17 cellular contexts compared by ENCODE assay signal in the genomic region with DNA sequence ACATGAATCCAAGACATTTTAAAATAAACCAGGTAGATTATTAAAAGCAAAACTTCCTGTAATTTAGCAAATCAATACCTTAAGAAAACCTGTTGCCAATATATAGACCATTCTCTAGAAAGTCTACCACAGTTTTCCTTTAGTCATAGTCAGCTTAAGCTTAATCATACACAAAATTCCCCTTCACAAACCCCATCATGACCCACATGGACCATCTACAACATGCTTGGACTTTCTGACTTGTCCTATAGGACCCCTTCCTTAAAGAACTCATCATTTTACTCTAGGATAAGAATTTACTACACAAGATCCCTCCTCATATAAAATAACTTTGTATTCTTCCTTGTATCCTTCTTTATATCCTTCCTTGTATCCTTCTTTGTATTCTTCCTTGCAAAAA. TPM values are rescaled to one million over a fixed set of nuclear protein-coding genes. Genes with fewer than 3 reads are reported as not detected.
DNase-seq lines count a peak whose midpoint lies in the region; ATAC-seq, FAIRE-seq and TF ChIP-seq lines count a peak whose summit lies in the region.
"Had no signal": no experiment of that assay in that cellular context is flagged by ENCODE, and none has a peak within 500 bp of the region (broad histone marks: within the 10 kb centered on the region; RNA-seq: fewer than 3 reads in every experiment).

No MANE protein-coding gene starts in this region.

- H3K4me1 ChIP-seq in HepG2 (ENCODE audit: insufficient read depth, low read length) (no peaks in the 10 kb centered on the region), right lobe of liver (no peaks in the 10 kb centered on the region), mesendoderm (ENCODE audit: control insufficient read depth, low read depth, low read length) (no peaks in the 10 kb centered on the region)
- H3K4me1 ChIP-seq: BLaER1 had no signal

- POLR2A ChIA-PET in HepG2 (lab: Yijun Ruan, JAX): no interaction called here

- intact Hi-C loops in HepG2 (cut with micrococcal nuclease; ENCODE audit: unreplicated experiment): no loop called here
- intact Hi-C loops in right lobe of liver (cut with DNase I): no loop called here

- TF ChIP-seq CTCF in HepG2 (CRISPR knock-in tag; IDR thresholded peaks at IDR 0.05) (no peak), right lobe of liver (IDR thresholded peaks at IDR 0.05) (no peak)

- TF ChIP-seq RAD21 in HepG2 (CRISPR knock-in tag; IDR thresholded peaks at IDR 0.05): no peak

- no peak overlapping the region for H3K56ac ChIP-seq in mesendoderm (ENCODE audit: low read length)

- no peak overlapping the region for H3K4me2 ChIP-seq in HepG2 (ENCODE audit: low read depth, low read length)
- no peak overlapping the region for H3K4me2 ChIP-seq in mesendoderm (ENCODE audit: low read length)
- H3K4me2 ChIP-seq: BLaER1, GM23338 had no signal

- H4K5ac ChIP-seq in mesendoderm (ENCODE audit: low read length): no peak overlapping the region

- CTCF ChIA-PET in HepG2 (lab: Yijun Ruan, JAX; ENCODE audit: low intra/inter-chr PET ratio, low total read pairs): no interaction called here

- H2BK15ac ChIP-seq in mesendoderm (replicated peaks; ENCODE audit: low read depth): no peak overlapping the region

- H3K27me3 ChIP-seq in HepG2 (ENCODE audit: control insufficient read depth in 1 of 2, insufficient read depth in 2 of 2, low read length in 2 of 2) (no peaks in the 10 kb centered on the region), right lobe of liver (no peaks in the 10 kb centered on the region), mesendoderm (ENCODE audit: insufficient read depth, low read length, poor library complexity) (no peaks in the 10 kb centered on the region)
- H3K27me3 ChIP-seq: BLaER1 had no signal

- H3K36me3 ChIP-seq in HepG2 (replicated peaks in 1 of 2; ENCODE audit: control insufficient read depth in 1 of 2, insufficient read depth in 2 of 2, low read length in 2 of 2) (no peaks in the 10 kb centered on the region), right lobe of liver (no peaks in the 10 kb centered on the region), mesendoderm (ENCODE audit: control insufficient read depth, insufficient read depth, low read length) (no peaks in the 10 kb centered on the region)
- H3K36me3 ChIP-seq: BLaER1 had no signal

- no peaks in the 10 kb centered on the region for H3K79me1 ChIP-seq in mesendoderm (ENCODE audit: low read length)

- no peak for FAIRE-seq in HepG2 (lab: Jason Lieb, UNC)
- FAIRE-seq: H54 had no signal

- H3K79me2 ChIP-seq in HepG2 (ENCODE audit: insufficient read depth, low read length) (no peaks in the 10 kb centered on the region), mesendoderm (ENCODE audit: control insufficient read depth, insufficient read depth, low read length) (no peaks in the 10 kb centered on the region)

- TF ChIP-seq EP300 in HepG2 (IDR thresholded peaks at IDR 0.05; ENCODE audit: low read depth in 2 of 2, low read length in 2 of 2) (no peak), HepG2 (CRISPR knock-in tag; IDR thresholded peaks at IDR 0.05; ENCODE audit: borderline replicate concordance) (no peak)

- no peak overlapping the region for H2AK5ac ChIP-seq in mesendoderm (ENCODE audit: low read length)

- H3K9me3 ChIP-seq in HepG2 (ENCODE audit: low read length): peaks cover 16% of the 10 kb centered on the region
- H3K9me3 ChIP-seq in right lobe of liver: no peaks in the 10 kb centered on the region

- no peak overlapping the region for H3K18ac ChIP-seq in mesendoderm (ENCODE audit: low read length)

- no peak overlapping the region for H2BK5ac ChIP-seq in mesendoderm (ENCODE audit: low read length)

- H2AFZ ChIP-seq in HepG2 (ENCODE audit: low read length): no peak overlapping the region
- H2AFZ ChIP-seq: GM23338 had no signal

- no peak overlapping the region for H3K4ac ChIP-seq in mesendoderm (ENCODE audit: low read depth, low read length)

- TF ChIP-seq POLR2A in HepG2 (IDR thresholded peaks at IDR 0.05; ENCODE audit: insufficient read depth in 1 of 2, low read depth in 2 of 2, low read length in 2 of 2) (no peak), right lobe of liver (IDR thresholded peaks at IDR 0.05) (no peak)

- no peaks in the 10 kb centered on the region for H4K20me1 ChIP-seq in HepG2 (ENCODE audit: insufficient read depth, low read length)
- H4K20me1 ChIP-seq: BLaER1 had no signal

- no peak for ATAC-seq in HepG2
- ATAC-seq in right lobe of liver: no peak
- no peak for ATAC-seq in HG02588 (IDR thresholded peaks at IDR 0.05; ENCODE audit: unreplicated experiment)
- ATAC-seq: GM23338 had no signal

- in situ Hi-C loops in HepG2 (cut with HindIII; ENCODE audit: extremely low pct_ligation_motif_present, low pct_unique_long_range_greater_than_20kb): no loop called here

- H3K27ac ChIP-seq in HepG2 (ENCODE audit: extremely low read length, insufficient read depth, low read length): no peak overlapping the region
- H3K27ac ChIP-seq in right lobe of liver: no peak overlapping the region
- H3K27ac ChIP-seq in mesendoderm (ENCODE audit: low read depth, low read length): no peak overlapping the region
- H3K27ac ChIP-seq: 22Rv1, BLaER1 had no signal

- no peak overlapping the region for H3K23ac ChIP-seq in mesendoderm (ENCODE audit: low read length)

- H4K8ac ChIP-seq in mesendoderm (ENCODE audit: low read depth, low read length): no peak overlapping the region

- no TSS peak for BruUV-seq in HepG2 (replicated peaks; lab: Mats Ljungman, UMichigan)

- H3K4me3 ChIP-seq in HepG2 (replicated peaks in 1 of 3; ENCODE audit: insufficient read depth in 1 of 3, low read depth in 2 of 3, low read length in 3 of 3): no peak overlapping the region
- H3K4me3 ChIP-seq in right lobe of liver: no peak overlapping the region
- H3K4me3 ChIP-seq in mesendoderm (ENCODE audit: low read length): no peak overlapping the region
- H3K4me3 ChIP-seq: BLaER1, GM23338 had no signal

- DNase-seq in HepG2 (ENCODE audit: low spot score): no peak
- DNase-seq in right lobe of liver: no peak
- peak; percentile 18 for DNase-seq in mesendoderm
- DNase-seq: CD4-positive, alpha-beta memory T cell; DMS153; DMS79; GDM1; HCEC 1CT had no signal

- no peak overlapping the region for H2BK120ac ChIP-seq in mesendoderm (ENCODE audit: low read depth, low read length)

- H3K9ac ChIP-seq in HepG2 (ENCODE audit: insufficient read depth, low read depth, low read length) (no peak overlapping the region), mesendoderm (ENCODE audit: low read length) (no peak overlapping the region)
- H3K9ac ChIP-seq: BLaER1 had no signal

RNA-seq across cellular contexts. Expression of gene RNASEH2C, which starts 16.2 kb away (rescaled TPM):
- total RNA-seq in HepG2 (2016; rRNA removed; fragmentation: Illumina TruSeq; extraction: Trizol): 50.9 and 65.1 TPM in 2 replicates
- 57.6 and 60.3 TPM in 2 replicates for total RNA-seq in HepG2 (2016; cell fraction: cytosol; rRNA removed; fragmentation: Illumina TruSeq; extraction: Trizol; ENCODE audit: low read depth)
- 55.2 and 76.7 TPM in 2 replicates for total RNA-seq in HepG2 (2016; cell fraction: insoluble cytoplasmic fraction; rRNA removed; fragmentation: Illumina TruSeq; extraction: Trizol)
- 36.0 and 40.9 TPM in 2 replicates for total RNA-seq in HepG2 (2016; cell fraction: membrane; rRNA removed; fragmentation: Illumina TruSeq; extraction: Trizol)
- total RNA-seq in HepG2 (2016; cell fraction: nucleus; rRNA removed; fragmentation: Illumina TruSeq; extraction: Trizol): 18.2 and 19.2 TPM in 2 replicates
- 24.6 and 27.4 TPM in 2 replicates for polyA plus RNA-seq in HepG2 (2011; rRNA removed)
- polyA plus RNA-seq in HepG2 (2011; cell fraction: cytosol; rRNA removed): 34.9 and 55.1 TPM in 2 replicates
- polyA plus RNA-seq in HepG2 (2011; cell fraction: nucleus; rRNA removed): 41.5 and 44.0 TPM in 2 replicates
- polyA plus RNA-seq in HepG2 (2012): 16.9 and 19.3 TPM in 2 replicates
- 53.8 and 60.7 TPM in 2 replicates for polyA plus RNA-seq in HepG2 (2016; cell fraction: cytosol; fragmentation: Illumina TruSeq; extraction: Trizol; ENCODE audit: low read depth)
- polyA plus RNA-seq in HepG2 (2016; cell fraction: insoluble cytoplasmic fraction; fragmentation: Illumina TruSeq; extraction: Trizol; ENCODE audit: low read depth): 53.3 and 62.7 TPM in 2 replicates
- 27.7 and 34.7 TPM in 2 replicates for polyA plus RNA-seq in HepG2 (2016; cell fraction: membrane; fragmentation: Illumina TruSeq; extraction: Trizol; ENCODE audit: low read depth)
- polyA plus RNA-seq in HepG2 (2016; cell fraction: nucleus; fragmentation: Illumina TruSeq; extraction: Trizol; ENCODE audit: insufficient read depth, low read depth): 35.1 and 36.6 TPM in 2 replicates
- 9.1 and 31.0 TPM in 2 replicates for polyA minus RNA-seq in HepG2 (2011; rRNA and poly(A)+ RNA removed; ENCODE audit: low replicate concordance)
- polyA minus RNA-seq in HepG2 (2011; cell fraction: cytosol; rRNA and poly(A)+ RNA removed): 11.3 and 11.4 TPM in 2 replicates
- 12.7 and 15.0 TPM in 2 replicates for polyA minus RNA-seq in HepG2 (2011; cell fraction: nucleus; rRNA and poly(A)+ RNA removed)
- 10 to 100 TPM; 16.8 to 39.1 (median 26.1) TPM for total RNA-seq in right lobe of liver
- 38.3 TPM for polyA plus RNA-seq in mesendoderm (2013, experiment 1 of 2)
- polyA plus RNA-seq in mesendoderm (2013, experiment 2 of 2): 40.3 TPM

RNA-seq across cellular contexts. Expression of gene KAT5, which starts 24.8 kb away (rescaled TPM):
- 45.4 and 48.3 TPM in 2 replicates for total RNA-seq in HepG2 (2016; rRNA removed; fragmentation: Illumina TruSeq; extraction: Trizol)
- 8.5 and 8.6 TPM in 2 replicates for total RNA-seq in HepG2 (2016; cell fraction: cytosol; rRNA removed; fragmentation: Illumina TruSeq; extraction: Trizol; ENCODE audit: low read depth)
- total RNA-seq in HepG2 (2016; cell fraction: insoluble cytoplasmic fraction; rRNA removed; fragmentation: Illumina TruSeq; extraction: Trizol): 45.1 and 48.4 TPM in 2 replicates
- total RNA-seq in HepG2 (2016; cell fraction: membrane; rRNA removed; fragmentation: Illumina TruSeq; extraction: Trizol): 17.0 and 19.2 TPM in 2 replicates
- total RNA-seq in HepG2 (2016; cell fraction: nucleus; rRNA removed; fragmentation: Illumina TruSeq; extraction: Trizol): 28.1 and 30.8 TPM in 2 replicates
- polyA plus RNA-seq in HepG2 (2011; rRNA removed): 34.4 and 35.2 TPM in 2 replicates
- polyA plus RNA-seq in HepG2 (2011; cell fraction: cytosol; rRNA removed): 21.9 and 28.4 TPM in 2 replicates
- 53.3 and 53.6 TPM in 2 replicates for polyA plus RNA-seq in HepG2 (2011; cell fraction: nucleus; rRNA removed)
- 19.9 and 22.4 TPM in 2 replicates for polyA plus RNA-seq in HepG2 (2012)
- polyA plus RNA-seq in HepG2 (2016; cell fraction: cytosol; fragmentation: Illumina TruSeq; extraction: Trizol; ENCODE audit: low read depth): 5.2 and 5.8 TPM in 2 replicates
- polyA plus RNA-seq in HepG2 (2016; cell fraction: insoluble cytoplasmic fraction; fragmentation: Illumina TruSeq; extraction: Trizol; ENCODE audit: low read depth): 41.7 and 50.6 TPM in 2 replicates
- 9.1 and 12.0 TPM in 2 replicates for polyA plus RNA-seq in HepG2 (2016; cell fraction: membrane; fragmentation: Illumina TruSeq; extraction: Trizol; ENCODE audit: low read depth)
- polyA plus RNA-seq in HepG2 (2016; cell fraction: nucleus; fragmentation: Illumina TruSeq; extraction: Trizol; ENCODE audit: insufficient read depth, low read depth): 60.8 and 65.4 TPM in 2 replicates
- polyA minus RNA-seq in HepG2 (2011; rRNA and poly(A)+ RNA removed; ENCODE audit: low replicate concordance): 78.3 and 126 TPM in 2 replicates
- 15.4 and 16.3 TPM in 2 replicates for polyA minus RNA-seq in HepG2 (2011; cell fraction: cytosol; rRNA and poly(A)+ RNA removed)
- polyA minus RNA-seq in HepG2 (2011; cell fraction: nucleus; rRNA and poly(A)+ RNA removed): 39.5 and 44.1 TPM in 2 replicates
- total RNA-seq in right lobe of liver: 10 to 100 TPM; 17.8 to 30.4 (median 24.0) TPM
- 24.4 TPM for polyA plus RNA-seq in mesendoderm (2013, experiment 1 of 2)
- 25.0 TPM for polyA plus RNA-seq in mesendoderm (2013, experiment 2 of 2)

RNA-seq across cellular contexts. Expression of gene AP5B1, which starts 44.0 kb away (rescaled TPM):
- total RNA-seq in HepG2 (2016; rRNA removed; fragmentation: Illumina TruSeq; extraction: Trizol) (3.8 and 4.4 TPM in 2 replicates), right lobe of liver (10 to 100 TPM in 3 of 6 experiments, 1 to 10 TPM in 3; 5.0 to 13.5 (median 9.7) TPM)
- 0.44 and 0.61 TPM in 2 replicates for total RNA-seq in HepG2 (2016; cell fraction: cytosol; rRNA removed; fragmentation: Illumina TruSeq; extraction: Trizol; ENCODE audit: low read depth)
- total RNA-seq in HepG2 (2016; cell fraction: insoluble cytoplasmic fraction; rRNA removed; fragmentation: Illumina TruSeq; extraction: Trizol): 2.9 and 4.5 TPM in 2 replicates
- total RNA-seq in HepG2 (2016; cell fraction: membrane; rRNA removed; fragmentation: Illumina TruSeq; extraction: Trizol): 2.0 and 2.1 TPM in 2 replicates
- 2.9 and 3.7 TPM in 2 replicates for total RNA-seq in HepG2 (2016; cell fraction: nucleus; rRNA removed; fragmentation: Illumina TruSeq; extraction: Trizol)
- 1.7 and 2.8 TPM in 2 replicates for polyA plus RNA-seq in HepG2 (2011; rRNA removed)
- polyA plus RNA-seq in HepG2 (2011; cell fraction: cytosol; rRNA removed): 1.6 and 2.5 TPM in 2 replicates
- 6.0 and 6.2 TPM in 2 replicates for polyA plus RNA-seq in HepG2 (2011; cell fraction: nucleus; rRNA removed)
- 1.2 and 2.4 TPM in 2 replicates for polyA plus RNA-seq in HepG2 (2012)
- 0.25 and 0.27 TPM in 2 replicates for polyA plus RNA-seq in HepG2 (2016; cell fraction: cytosol; fragmentation: Illumina TruSeq; extraction: Trizol; ENCODE audit: low read depth)
- polyA plus RNA-seq in HepG2 (2016; cell fraction: insoluble cytoplasmic fraction; fragmentation: Illumina TruSeq; extraction: Trizol; ENCODE audit: low read depth): 2.6 and 2.7 TPM in 2 replicates
- polyA plus RNA-seq in HepG2 (2016; cell fraction: membrane; fragmentation: Illumina TruSeq; extraction: Trizol; ENCODE audit: low read depth): 0.78 and 0.94 TPM in 2 replicates
- 4.3 and 4.6 TPM in 2 replicates for polyA plus RNA-seq in HepG2 (2016; cell fraction: nucleus; fragmentation: Illumina TruSeq; extraction: Trizol; ENCODE audit: insufficient read depth, low read depth)
- 9.8 and 22.8 TPM in 2 replicates for polyA minus RNA-seq in HepG2 (2011; rRNA and poly(A)+ RNA removed; ENCODE audit: low replicate concordance)
- 3.4 and 4.2 TPM in 2 replicates for polyA minus RNA-seq in HepG2 (2011; cell fraction: cytosol; rRNA and poly(A)+ RNA removed)
- 4.9 and 5.1 TPM in 2 replicates for polyA minus RNA-seq in HepG2 (2011; cell fraction: nucleus; rRNA and poly(A)+ RNA removed)
- polyA plus RNA-seq in mesendoderm (2013, experiment 1 of 2): 1.4 TPM
- 1.5 TPM for polyA plus RNA-seq in mesendoderm (2013, experiment 2 of 2)

RNA-seq across cellular contexts. Expression of gene OVOL1, which starts 50.1 kb away (rescaled TPM):
- total RNA-seq in HepG2 (2016; rRNA removed; fragmentation: Illumina TruSeq; extraction: Trizol) (not detected in 2 replicates), right lobe of liver (not detected)
- total RNA-seq in HepG2 (2016; cell fraction: cytosol; rRNA removed; fragmentation: Illumina TruSeq; extraction: Trizol; ENCODE audit: low read depth): not detected in 2 replicates
- not detected in 2 replicates for total RNA-seq in HepG2 (2016; cell fraction: insoluble cytoplasmic fraction; rRNA removed; fragmentation: Illumina TruSeq; extraction: Trizol)
- not detected in 2 replicates for total RNA-seq in HepG2 (2016; cell fraction: membrane; rRNA removed; fragmentation: Illumina TruSeq; extraction: Trizol)
- not detected in 2 replicates for total RNA-seq in HepG2 (2016; cell fraction: nucleus; rRNA removed; fragmentation: Illumina TruSeq; extraction: Trizol)
- 0.01 and 0.04 TPM in 2 replicates for polyA plus RNA-seq in HepG2 (2011; rRNA removed)
- not detected in 2 replicates for polyA plus RNA-seq in HepG2 (2011; cell fraction: cytosol; rRNA removed)
- polyA plus RNA-seq in HepG2 (2011; cell fraction: nucleus; rRNA removed): 0.03 TPM in 1 of 2 replicates, not detected in the other
- polyA plus RNA-seq in HepG2 (2012): not detected in 2 replicates
- not detected in 2 replicates for polyA plus RNA-seq in HepG2 (2016; cell fraction: cytosol; fragmentation: Illumina TruSeq; extraction: Trizol; ENCODE audit: low read depth)
- polyA plus RNA-seq in HepG2 (2016; cell fraction: insoluble cytoplasmic fraction; fragmentation: Illumina TruSeq; extraction: Trizol; ENCODE audit: low read depth): not detected in 2 replicates
- polyA plus RNA-seq in HepG2 (2016; cell fraction: membrane; fragmentation: Illumina TruSeq; extraction: Trizol; ENCODE audit: low read depth): not detected in 2 replicates
- polyA plus RNA-seq in HepG2 (2016; cell fraction: nucleus; fragmentation: Illumina TruSeq; extraction: Trizol; ENCODE audit: insufficient read depth, low read depth): not detected in 2 replicates
- polyA minus RNA-seq in HepG2 (2011; rRNA and poly(A)+ RNA removed; ENCODE audit: low replicate concordance): not detected in 2 replicates
- polyA minus RNA-seq in HepG2 (2011; cell fraction: cytosol; rRNA and poly(A)+ RNA removed): not detected in 2 replicates
- polyA minus RNA-seq in HepG2 (2011; cell fraction: nucleus; rRNA and poly(A)+ RNA removed): not detected in 2 replicates
- 1.7 TPM for polyA plus RNA-seq in mesendoderm (2013, experiment 1 of 2)
- 2.0 TPM for polyA plus RNA-seq in mesendoderm (2013, experiment 2 of 2)
- total RNA-seq: A673; CD4-positive, alpha-beta memory T cell; Daoy had no signal
- polyA plus RNA-seq: AG04450; CD14-positive monocyte; CD4-positive, alpha-beta memory T cell had no signal
